8 cellular contexts compared by ENCODE assay signal in genomic region chr3:146326875-146327543, GRCh38.
DNase-seq lines count a peak whose midpoint lies in the region; ATAC-seq and TF ChIP-seq lines count a peak whose summit lies in the region.

No MANE protein-coding gene starts in this region.

- no peak overlapping the region for H3K4me3 Mint-ChIP-seq in Caco-2 (ENCODE audit: unreplicated experiment)

- CTCF ChIA-PET in Caco-2 (lab: Charles Lee) = interaction anchor here (0.6 to 2.1 kb wide), 16 partner anchors 13 to 550 kb away, joined by 3 to 86 read pairs (median 6); partner anchors contain the start of gene PLOD2

- no peaks in the 10 kb centered on the region for H3K36me3 Mint-ChIP-seq in Caco-2 (ENCODE audit: insufficient read depth, unreplicated experiment)

- H3K27me3 Mint-ChIP-seq in Caco-2 (ENCODE audit: insufficient read depth, unreplicated experiment) = no peaks in the 10 kb centered on the region

- H3K36me3 ChIP-seq in Caco-2 (ENCODE audit: control insufficient read depth, insufficient read depth, low read length) (no peaks in the 10 kb centered on the region), upper lobe of right lung (no peaks in the 10 kb centered on the region)

- peaks cover 6% of the 10 kb centered on the region for H3K4me1 Mint-ChIP-seq in Caco-2 (ENCODE audit: low read depth, unreplicated experiment)

- H3K9me3 Mint-ChIP-seq in Caco-2 (ENCODE audit: unreplicated experiment) = no peaks in the 10 kb centered on the region

- no TSS peak for BruUV-seq in Caco-2 (replicated peaks; lab: Mats Ljungman, UMichigan)

- DNase-seq in Caco-2 = peak; percentile 39 to 42
- peak; percentile 32 for DNase-seq in LoVo (ENCODE audit: low spot score)
- peak; percentile 3 for DNase-seq in amniotic stem cell (lab: John Stamatoyannopoulos, UW)
- peak; percentile 56 for DNase-seq in iPS-NIHi7 (ENCODE audit: extremely low spot score)
- no peak for DNase-seq in upper lobe of right lung
- no peak for DNase-seq in NCI-H2171 (lab: John Stamatoyannopoulos, UW)
- DNase-seq in activated naive CD4-positive, alpha-beta T cell (lab: John Stamatoyannopoulos, UW) = no peak

- H3K27me3 ChIP-seq in Caco-2 (replicated peaks; ENCODE audit: control insufficient read depth, insufficient read depth, low read length) (no peaks in the 10 kb centered on the region), upper lobe of right lung (no peaks in the 10 kb centered on the region)

- intact Hi-C loops in Caco-2 (cut with micrococcal nuclease; ENCODE audit: unreplicated experiment) (loop anchor here (1.0 to 5.0 kb wide), 8 partner anchors 43 to 550 kb away; no protein-coding TSS in a partner anchor), upper lobe of right lung (cut with DNase I) (loop anchor here (10.0 kb wide), 2 partner anchors 112 to 248 kb away; no protein-coding TSS in a partner anchor)

- ATAC-seq in upper lobe of right lung = peak; percentile 77
- no peak for ATAC-seq in HG03520 (IDR thresholded peaks at IDR 0.05; ENCODE audit: unreplicated experiment)

- POLR2A ChIA-PET in Caco-2 (lab: Charles Lee) = interaction anchor here (0.6 to 1.0 kb wide), 2 partner anchors 105 to 232 kb away, joined by 3 to 4 read pairs; no protein-coding TSS in a partner anchor

- no peaks in the 10 kb centered on the region for H3K4me1 ChIP-seq in Caco-2
- H3K4me1 ChIP-seq in upper lobe of right lung = no peaks in the 10 kb centered on the region

- H3K4me3 ChIP-seq in Caco-2 (ENCODE audit: low read depth, low read length) (no peak overlapping the region), upper lobe of right lung (no peak overlapping the region)

- no peaks in the 10 kb centered on the region for H3K9me3 ChIP-seq in Caco-2
- H3K9me3 ChIP-seq in upper lobe of right lung = no peaks in the 10 kb centered on the region

- H3K27ac Mint-ChIP-seq in Caco-2 (ENCODE audit: unreplicated experiment) = no peak overlapping the region

- no peak overlapping the region for H3K27ac ChIP-seq in upper lobe of right lung

- TF ChIP-seq CTCF in Caco-2 (IDR thresholded peaks at IDR 0.05; ENCODE audit: insufficient read depth in 1 of 2, low read depth in 1 of 2, low read length in 1 of 2, severe bottlenecking in 1 of 2, unreplicated experiment in 1 of 2) = peak; percentile 42
- peak; percentile 54 for TF ChIP-seq CTCF in upper lobe of right lung (IDR thresholded peaks at IDR 0.05)

Comparison
In these comparisons a context has a peak if more than half of its experiments do, and no peak if none do; other contexts are left out.
1. DNase-seq: peak in Caco-2 (2 of 2), LoVo (single experiment), amniotic stem cell (single experiment) and iPS-NIHi7 (single experiment); none in upper lobe of right lung (single experiment), NCI-H2171 (single experiment) and activated naive CD4-positive, alpha-beta T cell (0 of 4).